In genomic region chr5:171668097-171668412, GRCh38 we compare ENCODE assay signal across 11 cellular contexts.
DNase-seq lines count a peak whose midpoint lies in the region; ATAC-seq, FAIRE-seq and TF ChIP-seq lines count a peak whose summit lies in the region.
"Had no signal": no experiment of that assay in that cellular context is flagged by ENCODE, and none has a peak within 500 bp of the region (broad histone marks: within the 10 kb centered on the region; RNA-seq: fewer than 3 reads in every experiment).

No MANE protein-coding gene starts in this region.

- H2AFZ ChIP-seq in HCT116 (ENCODE audit: low read depth, low read length, poor library complexity, severe bottlenecking) (peak overlapping the region; percentile 64), keratinocyte (ENCODE audit: control insufficient read depth, low read length) (peak overlapping the region; percentile 73)

- ATAC-seq in HCT116 (peak; percentile 53), body of pancreas (peak; percentile 45)

- H3K27ac ChIP-seq in HCT116 (ENCODE audit: low read depth, low read length) (peak overlapping the region; percentile 21), body of pancreas (peak overlapping the region in 1 of 4 donors; percentile 38), keratinocyte (ENCODE audit: control insufficient read depth, insufficient read depth, low read length) (no peak overlapping the region), suprapubic skin (peak overlapping the region; percentile 50)
- H3K27ac ChIP-seq: SK-N-MC had no signal

- dilution Hi-C loops in keratinocyte (cut with MboI; ENCODE audit: extremely low pct_ligation_motif_present, low sequenced_read_pairs): no loop called here

- 54 to 55% methylated on average over 8 to 17 of the region's 17 CpGs for WGBS in body of pancreas, 2 donors
- 51% methylated on average over 17 of the region's 17 CpGs for WGBS in suprapubic skin

- TF ChIP-seq POLR2A in HCT116 (IDR thresholded peaks at IDR 0.05; ENCODE audit: borderline replicate concordance, extremely low read depth, insufficient read depth, insufficient read length) (no peak), body of pancreas (IDR thresholded peaks at IDR 0.05) (no peak), suprapubic skin (IDR thresholded peaks at IDR 0.05) (no peak)

- H3K9ac ChIP-seq in HCT116 (ENCODE audit: low read length) (peak overlapping the region; percentile 14; the same call in 1 of the 2 replicates), keratinocyte (ENCODE audit: control insufficient read depth, extremely low read depth, insufficient read depth, low read length) (peak overlapping the region; percentile 31)

- intact Hi-C loops in HCT116 (cut with micrococcal nuclease) (no loop called here), body of pancreas (cut with DNase I) (no loop called here)

- H3K79me2 ChIP-seq in HCT116 (ENCODE audit: insufficient read depth, low read length): no peaks in the 10 kb centered on the region
- no peaks in the 10 kb centered on the region for H3K79me2 ChIP-seq in keratinocyte (ENCODE audit: control insufficient read depth, insufficient read depth, low read length)

- H3K4me1 ChIP-seq in HCT116 (ENCODE audit: control insufficient read depth in 1 of 2, insufficient read depth in 2 of 2, low read length in 2 of 2): peaks cover 3 to 14% of the 10 kb centered on the region in 2 experiments; a peak in 3 of 4 replicates
- H3K4me1 ChIP-seq in body of pancreas: peaks cover 6% of the 10 kb centered on the region
- H3K4me1 ChIP-seq in keratinocyte (ENCODE audit: control insufficient read depth, extremely low read depth, insufficient read depth, low read length): peaks cover 11% of the 10 kb centered on the region
- peaks cover 11% of the 10 kb centered on the region for H3K4me1 ChIP-seq in suprapubic skin

- no peaks in the 10 kb centered on the region for H3K9me2 ChIP-seq in HCT116 (ENCODE audit: insufficient read depth)

- RAD21 ChIA-PET in HCT116 (lab: Charles Lee; ENCODE audit: low non-redundant PET in 1 of 2, low total read pairs in 2 of 2, uncharacterized antibody in 2 of 2, unreplicated experiment in 2 of 2): no interaction called here

- DNase-seq in HCT116 (ENCODE audit: low read depth, low spot score) (no peak), body of pancreas (no peak), keratinocyte (ENCODE audit: low read depth, low spot score) (no peak), suprapubic skin (ENCODE audit: low spot score in 2 of 2) (no peak), putamen (ENCODE audit: low spot score) (no peak), NCI-H1930 (lab: John Stamatoyannopoulos, UW) (no peak), ecto neural progenitor cell (ENCODE audit: low spot score) (no peak), dedifferentiated amniotic fluid mesenchymal stem cell (ENCODE audit: extremely low spot score) (no peak)
- DNase-seq: NCI-H1092, NCI-H69 had no signal

- BruUV-seq in HCT116 (replicated peaks; lab: Mats Ljungman, UMichigan): no TSS peak

- no peak for TF ChIP-seq EP300 in suprapubic skin (IDR thresholded peaks at IDR 0.05)

- no peak for TF ChIP-seq CTCF in HCT116 (IDR thresholded peaks at IDR 0.05 in 2 of 3, conservative IDR thresholded peaks at IDR 0.05 in 1 of 3; ENCODE audit: borderline replicate concordance in 1 of 3, insufficient read depth in 1 of 3, low read depth in 2 of 3, low read length in 2 of 3)
- no peak for TF ChIP-seq CTCF in body of pancreas (IDR thresholded peaks at IDR 0.05)
- no peak for TF ChIP-seq CTCF in keratinocyte (optimal IDR thresholded peaks at IDR 0.05 in 1 of 3, IDR thresholded peaks at IDR 0.05 in 1 of 3, conservative IDR thresholded peaks at IDR 0.05 in 1 of 3; ENCODE audit: extremely low read depth in 1 of 3, insufficient read depth in 2 of 3, low read length in 3 of 3)
- TF ChIP-seq CTCF in suprapubic skin (IDR thresholded peaks at IDR 0.05): no peak

- H3K9me1 ChIP-seq in keratinocyte (ENCODE audit: control insufficient read depth, extremely low read depth, insufficient read depth, low read length): no peaks in the 10 kb centered on the region

- POLR2A ChIA-PET in HCT116 (lab: Charles Lee): no interaction called here

- H4K20me1 ChIP-seq in HCT116 (ENCODE audit: insufficient read depth): no peaks in the 10 kb centered on the region
- no peaks in the 10 kb centered on the region for H4K20me1 ChIP-seq in keratinocyte (ENCODE audit: control insufficient read depth, extremely low read depth, insufficient read depth, low read length)

- H3K9me3 ChIP-seq in HCT116 (ENCODE audit: control insufficient read depth in 1 of 2, insufficient read depth in 1 of 2, low read depth in 1 of 2, low read length in 2 of 2) (no peaks in the 10 kb centered on the region), body of pancreas (no peaks in the 10 kb centered on the region), keratinocyte (ENCODE audit: control insufficient read depth, low read depth, low read length) (no peaks in the 10 kb centered on the region), suprapubic skin (no peaks in the 10 kb centered on the region)

- CTCF ChIA-PET in HCT116 (lab: Charles Lee): interaction anchor here (0.9 kb wide), 1 partner anchor 90 kb away, joined by 3 read pairs; no protein-coding TSS in a partner anchor

- H3K27me3 ChIP-seq in HCT116 (ENCODE audit: insufficient read depth, low read length): no peaks in the 10 kb centered on the region
- H3K27me3 ChIP-seq in body of pancreas: no peaks in the 10 kb centered on the region
- H3K27me3 ChIP-seq in keratinocyte (ENCODE audit: control insufficient read depth, extremely low read depth, insufficient read depth, low read length): no peaks in the 10 kb centered on the region
- H3K27me3 ChIP-seq in suprapubic skin: peaks cover 4% of the 10 kb centered on the region

- H3K4me3 ChIP-seq in HCT116 (replicated peaks in 1 of 2; ENCODE audit: low read depth in 1 of 2, low read length in 2 of 2): 0 out of 4 replicates have a peak overlapping the region, but pooled peaks of 1 of the 2 experiments have one; percentile 6
- no peak overlapping the region for H3K4me3 ChIP-seq in body of pancreas
- H3K4me3 ChIP-seq in keratinocyte (ENCODE audit: control insufficient read depth in 2 of 3, extremely low read depth in 1 of 3, insufficient read depth in 2 of 3, low read depth in 1 of 3, low read length in 3 of 3): no peak overlapping the region
- no peak overlapping the region for H3K4me3 ChIP-seq in suprapubic skin
- H3K4me3 ChIP-seq: SK-N-MC had no signal

- no peaks in the 10 kb centered on the region for H3K36me3 ChIP-seq in HCT116 (ENCODE audit: control insufficient read depth in 1 of 2, insufficient read depth in 2 of 2, low read length in 2 of 2)
- no peaks in the 10 kb centered on the region for H3K36me3 ChIP-seq in body of pancreas (replicated peaks in 1 of 2; ENCODE audit: insufficient read depth in 1 of 2, low read depth in 2 of 2)
- H3K36me3 ChIP-seq in keratinocyte (ENCODE audit: control insufficient read depth in 2 of 2, extremely low read depth in 1 of 2, insufficient read depth in 2 of 2, low read length in 2 of 2): no peaks in the 10 kb centered on the region
- H3K36me3 ChIP-seq in suprapubic skin: no peaks in the 10 kb centered on the region

- H3K4me2 ChIP-seq in HCT116 (ENCODE audit: low read length) (peak overlapping the region; percentile 54), keratinocyte (ENCODE audit: control insufficient read depth, extremely low read depth, insufficient read depth, low read depth, low read length) (peak overlapping the region; percentile 46)

- TF ChIP-seq RAD21 in HCT116 (IDR thresholded peaks at IDR 0.05; ENCODE audit: low read depth): no peak

- no peak for FAIRE-seq in keratinocyte (lab: Jason Lieb, UNC)

TF ChIP-seq in HCT116, 20 proteins besides CTCF, POLR2A, EP300 and RAD21 (continues in another document):
- TF ChIP-seq SP1 (IDR thresholded peaks at IDR 0.05; ENCODE audit: low read depth) (no peak), SRF (IDR thresholded peaks at IDR 0.05; ENCODE audit: low read depth) (no peak), ZNF274 (IDR thresholded peaks at IDR 0.05; ENCODE audit: low read depth, low read length) (no peak), ELF1 (IDR thresholded peaks at IDR 0.05; ENCODE audit: borderline replicate concordance, low read depth) (no peak), JUND (IDR thresholded peaks at IDR 0.05) (no peak), FOSL1 (IDR thresholded peaks at IDR 0.05; ENCODE audit: low read depth) (no peak), EZH2phosphoT487 (IDR thresholded peaks at IDR 0.05; ENCODE audit: borderline replicate concordance) (no peak), SIN3A (IDR thresholded peaks at IDR 0.05; ENCODE audit: low read depth) (no peak), REST (IDR thresholded peaks at IDR 0.05; ENCODE audit: low read depth) (no peak), CBX3 (IDR thresholded peaks at IDR 0.05; ENCODE audit: low read depth) (no peak), CEBPB (IDR thresholded peaks at IDR 0.05; ENCODE audit: low read depth) (no peak), YY1 (IDR thresholded peaks at IDR 0.05; ENCODE audit: extremely low read depth, insufficient replicate concordance, low read depth, low read length) (no peak)
- TF ChIP-seq, protein P1, sequence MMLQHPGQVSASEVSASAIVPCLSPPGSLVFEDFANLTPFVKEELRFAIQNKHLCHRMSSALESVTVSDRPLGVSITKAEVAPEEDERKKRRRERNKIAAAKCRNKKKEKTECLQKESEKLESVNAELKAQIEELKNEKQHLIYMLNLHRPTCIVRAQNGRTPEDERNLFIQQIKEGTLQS (IDR thresholded peaks at IDR 0.05): no peak
